Comparison of ENCODE assay signal across 16 cellular contexts in the genomic region with DNA sequence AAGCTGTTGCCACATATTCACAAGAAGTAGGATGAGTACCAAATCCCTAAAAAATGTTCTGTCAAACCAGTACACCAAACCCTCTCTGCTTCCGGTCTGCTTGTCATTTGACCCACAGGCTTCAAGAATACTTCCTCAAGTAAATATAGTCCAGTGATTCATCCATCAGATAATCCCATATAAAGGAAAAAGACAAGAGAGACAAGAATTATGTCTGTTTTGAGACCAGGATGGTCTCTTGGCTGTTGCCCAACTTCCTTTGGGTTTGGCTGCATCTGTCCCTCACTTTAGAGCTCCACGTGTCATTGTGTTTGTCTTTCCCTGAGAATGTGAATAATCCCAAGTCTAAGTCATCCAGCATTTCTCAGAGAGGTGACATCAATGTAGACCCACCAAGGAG.
DNase-seq lines count a peak whose midpoint lies in the region; ATAC-seq and TF ChIP-seq lines count a peak whose summit lies in the region.
"Had no signal": no experiment of that assay in that cellular context is flagged by ENCODE, and none has a peak within 500 bp of the region (broad histone marks: within the 10 kb centered on the region; RNA-seq: fewer than 3 reads in every experiment).

No MANE protein-coding gene starts in this region.

- DNase-seq in ELR (ENCODE audit: low read depth) (peak; percentile 10), NCI-H446 treated with DMSO at 0.1 percent for 48 hours (lab: John Stamatoyannopoulos, UW) (peak; percentile 45), cardiac fibroblast (ENCODE audit: low read depth in 2 of 2) (peak; percentile 7 to 59), mesenchymal stem cell (peak; percentile 79), activated T-cell treated with anti-CD3 and anti-CD28 coated beads for 4 hours (no peak)
- no peak for DNase-seq in stimulated activated CD4-positive, alpha-beta T cell treated with anti-CD3 and anti-CD28 coated beads, Interleukin-4, amount 100 ng/mL, for 1 hour
- DNase-seq: activated CD8-positive, alpha-beta memory T cell treated with anti-CD3 and anti-CD28 coated beads for 24 hours; activated gamma-delta T cell treated with Interleukin-2 at 50 U/mL for 16 hours; DMS53; head of caudate nucleus; kidney; ovary; small intestine had no signal

- H2AFZ ChIP-seq in mesenchymal stem cell (ENCODE audit: low read depth, low read length) = no peak overlapping the region

- H4K8ac ChIP-seq in mesenchymal stem cell (ENCODE audit: low read length) = no peak overlapping the region

- H2BK120ac ChIP-seq in mesenchymal stem cell (ENCODE audit: low read depth, low read length) = no peak overlapping the region

- no peak overlapping the region for H3K9ac ChIP-seq in mesenchymal stem cell (ENCODE audit: low read length)

- H3K9me3 ChIP-seq in mesenchymal stem cell (ENCODE audit: control insufficient read depth, low read length) = no peaks in the 10 kb centered on the region
- H3K9me3 ChIP-seq: ovary had no signal

- no peak for ATAC-seq in HG02588 (IDR thresholded peaks at IDR 0.05; ENCODE audit: unreplicated experiment)
- no peak for ATAC-seq in HG03159 (IDR thresholded peaks at IDR 0.05; ENCODE audit: unreplicated experiment)

- no peak overlapping the region for H3K4ac ChIP-seq in mesenchymal stem cell (ENCODE audit: low read depth in 1 of 2, low read length in 2 of 2)

- no peak overlapping the region for H4K91ac ChIP-seq in mesenchymal stem cell (ENCODE audit: low read length)

- no peaks in the 10 kb centered on the region for H3K36me3 ChIP-seq in mesenchymal stem cell (ENCODE audit: control insufficient read depth in 1 of 2, insufficient read depth in 2 of 2, low read depth in 1 of 2, low read length in 2 of 2)
- H3K36me3 ChIP-seq: ovary had no signal

- no peak overlapping the region for H3K4me2 ChIP-seq in mesenchymal stem cell (ENCODE audit: low read length, poor library complexity, severe bottlenecking)

- no peak overlapping the region for H3K27ac ChIP-seq in mesenchymal stem cell (ENCODE audit: low read length, poor library complexity, severe bottlenecking)
- H3K27ac ChIP-seq: ovary, VCaP had no signal

- H2BK12ac ChIP-seq in mesenchymal stem cell (ENCODE audit: low read length in 2 of 2) = no peak overlapping the region

- H2BK15ac ChIP-seq in mesenchymal stem cell (ENCODE audit: low read depth, poor library complexity, severe bottlenecking) = no peak overlapping the region

- no peak overlapping the region for H3K23ac ChIP-seq in mesenchymal stem cell (ENCODE audit: low read length in 2 of 2)

- H3K27me3 ChIP-seq in mesenchymal stem cell (ENCODE audit: control insufficient read depth in 1 of 2, insufficient read depth in 1 of 2, low read length in 2 of 2) = no peaks in the 10 kb centered on the region
- H3K27me3 ChIP-seq: ovary had no signal

- no peak overlapping the region for H2BK5ac ChIP-seq in mesenchymal stem cell (ENCODE audit: low read depth, low read length, poor library complexity, severe bottlenecking)

- H3K79me1 ChIP-seq in mesenchymal stem cell (replicated peaks; ENCODE audit: low read length, poor library complexity, severe bottlenecking) = no peaks in the 10 kb centered on the region

- H3K4me1 ChIP-seq in mesenchymal stem cell (ENCODE audit: control insufficient read depth, insufficient read depth, low read depth, low read length) = no peaks in the 10 kb centered on the region

- no peak overlapping the region for H3K14ac ChIP-seq in mesenchymal stem cell (ENCODE audit: low read length in 2 of 2)

- 0% methylated on average over 2 of the region's 2 CpGs for WGBS in mesenchymal stem cell

- no peak overlapping the region for H2AK5ac ChIP-seq in mesenchymal stem cell (ENCODE audit: low read length, severe bottlenecking)

- TF ChIP-seq CTCF in cardiac fibroblast (IDR thresholded peaks at IDR 0.05; ENCODE audit: low read depth, low read length) = no peak

- H3K18ac ChIP-seq in mesenchymal stem cell (ENCODE audit: low read depth in 1 of 2, low read length in 2 of 2) = no peak overlapping the region

- H3K4me3 ChIP-seq in cardiac fibroblast (replicated peaks in 1 of 2; ENCODE audit: low read depth in 2 of 2, low read length in 2 of 2) = no peak overlapping the region
- no peak overlapping the region for H3K4me3 ChIP-seq in mesenchymal stem cell (ENCODE audit: insufficient read depth in 1 of 2, low read depth in 1 of 2, low read length in 2 of 2)
- H3K4me3 ChIP-seq: ovary had no signal

Comparison
In these comparisons a context has a peak if more than half of its experiments do, and no peak if none do; other contexts are left out.
1. DNase-seq: peak in ELR (single experiment), NCI-H446 treated with DMSO at 0.1 percent for 48 hours (single experiment), cardiac fibroblast (2 of 2) and mesenchymal stem cell (single experiment); none in stimulated activated CD4-positive, alpha-beta T cell treated with anti-CD3 and anti-CD28 coated beads, Interleukin-4, amount 100 ng/mL, for 1 hour (single experiment) and activated T-cell treated with anti-CD3 and anti-CD28 coated beads for 4 hours (single experiment).